Comparison of ENCODE assay signal across 2 cellular contexts in the genomic region with DNA sequence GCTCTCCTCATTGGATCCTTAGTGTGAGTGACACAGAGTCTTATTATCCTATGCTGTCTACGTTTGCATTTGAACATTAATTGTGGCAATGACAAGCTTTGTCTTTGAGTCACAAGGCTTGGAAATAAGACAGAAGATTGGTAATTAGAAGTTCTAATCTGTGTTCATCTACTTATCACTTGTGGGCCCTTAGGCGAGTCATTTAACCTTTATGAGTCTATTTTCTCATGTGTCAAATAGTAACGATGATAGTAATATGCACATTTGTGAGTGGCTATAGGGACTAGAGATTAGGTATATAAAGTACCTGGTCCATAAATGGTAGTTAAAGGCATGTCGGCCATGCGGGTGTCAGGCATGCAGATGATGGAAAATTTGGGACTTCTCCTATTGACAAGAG.
TF ChIP-seq lines count a peak whose summit lies in the region.

No MANE protein-coding gene starts in this region.

TF ChIP-seq in IMR-90, 13 proteins besides CTCF, POLR2A, EP300 and RAD21:
- TF ChIP-seq, protein P1, sequence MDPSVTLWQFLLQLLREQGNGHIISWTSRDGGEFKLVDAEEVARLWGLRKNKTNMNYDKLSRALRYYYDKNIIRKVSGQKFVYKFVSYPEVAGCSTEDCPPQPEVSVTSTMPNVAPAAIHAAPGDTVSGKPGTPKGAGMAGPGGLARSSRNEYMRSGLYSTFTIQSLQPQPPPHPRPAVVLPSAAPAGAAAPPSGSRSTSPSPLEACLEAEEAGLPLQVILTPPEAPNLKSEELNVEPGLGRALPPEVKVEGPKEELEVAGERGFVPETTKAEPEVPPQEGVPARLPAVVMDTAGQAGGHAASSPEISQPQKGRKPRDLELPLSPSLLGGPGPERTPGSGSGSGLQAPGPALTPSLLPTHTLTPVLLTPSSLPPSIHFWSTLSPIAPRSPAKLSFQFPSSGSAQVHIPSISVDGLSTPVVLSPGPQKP (IDR thresholded peaks at IDR 0.05; ENCODE audit: borderline replicate concordance, low read depth, low read length): no peak
- TF ChIP-seq SMC3 (IDR thresholded peaks at IDR 0.05; ENCODE audit: low read depth, low read length) (no peak), MXI1 (IDR thresholded peaks at IDR 0.05; ENCODE audit: borderline replicate concordance, low read depth, low read length) (no peak), CEBPB (IDR thresholded peaks at IDR 0.05; ENCODE audit: low read depth, low read length) (no peak), NFE2L2 (IDR thresholded peaks at IDR 0.05; ENCODE audit: low read depth, low read length) (no peak), RFX5 (IDR thresholded peaks at IDR 0.05; ENCODE audit: low read depth, low read length) (no peak), FOS (IDR thresholded peaks at IDR 0.05; ENCODE audit: low read depth, low read length) (no peak), BHLHE40 (IDR thresholded peaks at IDR 0.05; ENCODE audit: low read depth, low read length) (no peak), MAZ (IDR thresholded peaks at IDR 0.05; ENCODE audit: borderline replicate concordance, low read depth, low read length) (no peak)
- TF ChIP-seq, protein P2, sequence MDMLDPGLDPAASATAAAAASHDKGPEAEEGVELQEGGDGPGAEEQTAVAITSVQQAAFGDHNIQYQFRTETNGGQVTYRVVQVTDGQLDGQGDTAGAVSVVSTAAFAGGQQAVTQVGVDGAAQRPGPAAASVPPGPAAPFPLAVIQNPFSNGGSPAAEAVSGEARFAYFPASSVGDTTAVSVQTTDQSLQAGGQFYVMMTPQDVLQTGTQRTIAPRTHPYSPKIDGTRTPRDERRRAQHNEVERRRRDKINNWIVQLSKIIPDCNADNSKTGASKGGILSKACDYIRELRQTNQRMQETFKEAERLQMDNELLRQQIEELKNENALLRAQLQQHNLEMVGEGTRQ (IDR thresholded peaks at IDR 0.05; ENCODE audit: low read depth, low read length): no peak
TF ChIP-seq in IMR-90: peak in this region for 0.

TF ChIP-seq in SK-N-SH treated with all-trans-retinoic acid at 6 μM for 48 hours, 23 proteins besides CTCF, POLR2A, EP300 and RAD21:
- TF ChIP-seq ZC3H10 (CRISPR knock-in tag; IDR thresholded peaks at IDR 0.05): no peak
- TF ChIP-seq, protein P3, sequence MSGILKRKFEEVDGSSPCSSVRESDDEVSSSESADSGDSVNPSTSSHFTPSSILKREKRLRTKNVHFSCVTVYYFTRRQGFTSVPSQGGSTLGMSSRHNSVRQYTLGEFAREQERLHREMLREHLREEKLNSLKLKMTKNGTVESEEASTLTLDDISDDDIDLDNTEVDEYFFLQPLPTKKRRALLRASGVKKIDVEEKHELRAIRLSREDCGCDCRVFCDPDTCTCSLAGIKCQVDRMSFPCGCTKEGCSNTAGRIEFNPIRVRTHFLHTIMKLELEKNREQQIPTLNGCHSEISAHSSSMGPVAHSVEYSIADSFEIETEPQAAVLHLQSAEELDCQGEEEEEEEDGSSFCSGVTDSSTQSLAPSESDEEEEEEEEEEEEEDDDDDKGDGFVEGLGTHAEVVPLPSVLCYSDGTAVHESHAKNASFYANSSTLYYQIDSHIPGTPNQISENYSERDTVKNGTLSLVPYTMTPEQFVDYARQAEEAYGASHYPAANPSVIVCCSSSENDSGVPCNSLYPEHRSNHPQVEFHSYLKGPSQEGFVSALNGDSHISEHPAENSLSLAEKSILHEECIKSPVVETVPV (CRISPR knock-in tag; IDR thresholded peaks at IDR 0.05): no peak
- no peak for TF ChIP-seq PPARA (CRISPR knock-in tag; IDR thresholded peaks at IDR 0.05; ENCODE audit: borderline replicate concordance)
- no peak for TF ChIP-seq ZNF8 (CRISPR knock-in tag; IDR thresholded peaks at IDR 0.05)
- TF ChIP-seq, protein P4, sequence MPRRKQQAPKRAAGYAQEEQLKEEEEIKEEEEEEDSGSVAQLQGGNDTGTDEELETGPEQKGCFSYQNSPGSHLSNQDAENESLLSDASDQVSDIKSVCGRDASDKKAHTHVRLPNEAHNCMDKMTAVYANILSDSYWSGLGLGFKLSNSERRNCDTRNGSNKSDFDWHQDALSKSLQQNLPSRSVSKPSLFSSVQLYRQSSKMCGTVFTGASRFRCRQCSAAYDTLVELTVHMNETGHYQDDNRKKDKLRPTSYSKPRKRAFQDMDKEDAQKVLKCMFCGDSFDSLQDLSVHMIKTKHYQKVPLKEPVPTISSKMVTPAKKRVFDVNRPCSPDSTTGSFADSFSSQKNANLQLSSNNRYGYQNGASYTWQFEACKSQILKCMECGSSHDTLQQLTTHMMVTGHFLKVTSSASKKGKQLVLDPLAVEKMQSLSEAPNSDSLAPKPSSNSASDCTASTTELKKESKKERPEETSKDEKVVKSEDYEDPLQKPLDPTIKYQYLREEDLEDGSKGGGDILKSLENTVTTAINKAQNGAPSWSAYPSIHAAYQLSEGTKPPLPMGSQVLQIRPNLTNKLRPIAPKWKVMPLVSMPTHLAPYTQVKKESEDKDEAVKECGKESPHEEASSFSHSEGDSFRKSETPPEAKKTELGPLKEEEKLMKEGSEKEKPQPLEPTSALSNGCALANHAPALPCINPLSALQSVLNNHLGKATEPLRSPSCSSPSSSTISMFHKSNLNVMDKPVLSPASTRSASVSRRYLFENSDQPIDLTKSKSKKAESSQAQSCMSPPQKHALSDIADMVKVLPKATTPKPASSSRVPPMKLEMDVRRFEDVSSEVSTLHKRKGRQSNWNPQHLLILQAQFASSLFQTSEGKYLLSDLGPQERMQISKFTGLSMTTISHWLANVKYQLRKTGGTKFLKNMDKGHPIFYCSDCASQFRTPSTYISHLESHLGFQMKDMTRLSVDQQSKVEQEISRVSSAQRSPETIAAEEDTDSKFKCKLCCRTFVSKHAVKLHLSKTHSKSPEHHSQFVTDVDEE (CRISPR knock-in tag; IDR thresholded peaks at IDR 0.05): no peak
- no peak for TF ChIP-seq ESRRG (CRISPR knock-in tag; IDR thresholded peaks at IDR 0.05)
- TF ChIP-seq RARB (CRISPR knock-in tag; IDR thresholded peaks at IDR 0.05): no peak
- TF ChIP-seq, protein P5, sequence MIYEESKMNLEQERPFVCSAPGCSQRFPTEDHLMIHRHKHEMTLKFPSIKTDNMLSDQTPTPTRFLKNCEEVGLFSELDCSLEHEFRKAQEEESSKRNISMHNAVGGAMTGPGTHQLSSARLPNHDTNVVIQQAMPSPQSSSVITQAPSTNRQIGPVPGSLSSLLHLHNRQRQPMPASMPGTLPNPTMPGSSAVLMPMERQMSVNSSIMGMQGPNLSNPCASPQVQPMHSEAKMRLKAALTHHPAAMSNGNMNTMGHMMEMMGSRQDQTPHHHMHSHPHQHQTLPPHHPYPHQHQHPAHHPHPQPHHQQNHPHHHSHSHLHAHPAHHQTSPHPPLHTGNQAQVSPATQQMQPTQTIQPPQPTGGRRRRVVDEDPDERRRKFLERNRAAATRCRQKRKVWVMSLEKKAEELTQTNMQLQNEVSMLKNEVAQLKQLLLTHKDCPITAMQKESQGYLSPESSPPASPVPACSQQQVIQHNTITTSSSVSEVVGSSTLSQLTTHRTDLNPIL (CRISPR knock-in tag; IDR thresholded peaks at IDR 0.05; ENCODE audit: low read depth): no peak
- no peak for TF ChIP-seq ISL1 (CRISPR knock-in tag; IDR thresholded peaks at IDR 0.05)
